9 cellular contexts compared by ENCODE assay signal in the genomic region with DNA sequence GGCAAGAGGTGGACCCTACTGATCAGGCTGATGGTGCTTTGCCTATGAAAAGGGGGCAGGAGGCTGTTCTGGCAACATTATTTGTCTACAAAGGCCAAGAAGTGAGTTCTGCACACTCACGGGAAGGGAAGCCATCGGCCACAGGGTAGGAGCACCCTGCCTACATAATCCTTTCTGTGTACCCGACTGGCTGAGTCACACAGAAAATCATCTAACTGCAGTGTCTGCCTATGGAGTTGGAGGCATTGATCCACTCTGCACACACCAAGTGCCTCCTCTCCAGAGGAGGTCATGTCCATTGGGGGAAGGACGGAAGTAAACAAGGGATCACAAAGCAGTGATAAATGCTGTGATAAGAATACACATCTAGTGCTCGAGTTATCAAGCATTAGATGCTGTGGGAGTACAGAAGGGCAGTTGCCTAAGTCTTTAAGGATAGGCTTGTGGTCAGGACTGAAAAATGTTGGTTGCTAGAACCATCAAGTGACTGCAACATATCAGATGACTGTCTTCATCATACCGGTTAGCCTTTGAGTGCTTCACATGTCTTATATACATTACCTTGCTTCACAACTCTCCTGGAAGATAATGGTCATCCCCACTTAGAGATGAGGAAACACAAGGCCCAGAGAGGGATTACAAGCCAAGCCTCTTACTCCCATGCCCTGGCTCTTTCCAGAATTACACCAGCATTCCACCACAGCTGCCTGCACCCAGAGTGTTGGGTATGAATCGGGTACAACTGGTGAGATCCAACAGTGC. TPM values are rescaled to one million over a fixed set of nuclear protein-coding genes. Genes with fewer than 3 reads are reported as not detected.
DNase-seq lines count a peak whose midpoint lies in the region; ATAC-seq and TF ChIP-seq lines count a peak whose summit lies in the region.
"Had no signal": no experiment of that assay in that cellular context is flagged by ENCODE, and none has a peak within 500 bp of the region (broad histone marks: within the 10 kb centered on the region; RNA-seq: fewer than 3 reads in every experiment).

No MANE protein-coding gene starts in this region.

- no peak overlapping the region for H3K27ac ChIP-seq in osteoblast (ENCODE audit: low read depth, low read length)

- peak overlapping the region; percentile 83 for H3K4me2 ChIP-seq in osteoblast (ENCODE audit: insufficient read depth, low read length)

- no peaks in the 10 kb centered on the region for H3K36me3 Mint-ChIP-seq in endothelial cell (ENCODE audit: low read depth, unreplicated experiment)

- no peak overlapping the region for H2AFZ ChIP-seq in osteoblast (ENCODE audit: low read length)

- H3K4me3 Mint-ChIP-seq in endothelial cell (ENCODE audit: unreplicated experiment): peak overlapping the region; percentile 89

- H3K4me3 ChIP-seq in GM12865 (ENCODE audit: low read depth, low read length): peak overlapping the region; percentile 69; the same call in 1 of the 2 replicates
- peak overlapping the region; percentile 41 for H3K4me3 ChIP-seq in NT2/D1 (ENCODE audit: insufficient read length, low read depth)
- no peak overlapping the region for H3K4me3 ChIP-seq in osteoblast (ENCODE audit: insufficient read depth, low read length)

- peaks cover 7% of the 10 kb centered on the region for H3K79me2 ChIP-seq in osteoblast (ENCODE audit: insufficient read depth, low read length)

- H3K4me1 ChIP-seq in NT2/D1 (ENCODE audit: insufficient read depth, insufficient read length): peaks cover 12% of the 10 kb centered on the region
- H3K4me1 ChIP-seq in osteoblast (ENCODE audit: insufficient read depth, low read length): peaks cover 7% of the 10 kb centered on the region

- DNase-seq in GM12865 (ENCODE audit: low read depth) (no peak), NT2/D1 (ENCODE audit: low read depth, low spot score) (no peak), endothelial cell (ENCODE audit: low spot score) (no peak), osteoblast (ENCODE audit: insufficient read length, low spot score, missing footprints) (peak; percentile 25), sciatic nerve (ENCODE audit: low spot score) (no peak), SW480 (ENCODE audit: low spot score) (no peak), ureter (ENCODE audit: low spot score) (no peak)
- DNase-seq: stimulated activated CD4-positive, alpha-beta T cell treated with anti-CD3 and anti-CD28 coated beads, Interleukin-4, amount 100 ng/mL, for 1 hour had no signal

- intact Hi-C loops in sciatic nerve (cut with DNase I): no loop called here

- ATAC-seq in sciatic nerve: no peak
- ATAC-seq in GM21528 (IDR thresholded peaks at IDR 0.05; ENCODE audit: low FRiP score, unreplicated experiment): no peak

- H4K20me1 ChIP-seq in osteoblast (ENCODE audit: insufficient read depth, low read length): peaks cover 8% of the 10 kb centered on the region

- peaks cover 6% of the 10 kb centered on the region for H3K27me3 Mint-ChIP-seq in endothelial cell (ENCODE audit: unreplicated experiment)

- H3K9me3 ChIP-seq in NT2/D1 (ENCODE audit: insufficient read depth, low read length) (no peaks in the 10 kb centered on the region), osteoblast (ENCODE audit: low read depth, low read length) (no peaks in the 10 kb centered on the region)

- no peak for TF ChIP-seq CTCF in GM12865 (IDR thresholded peaks at IDR 0.05; ENCODE audit: insufficient read depth, low read depth, low read length, missing control alignments)
- no peak for TF ChIP-seq CTCF in endothelial cell (IDR thresholded peaks at IDR 0.05; ENCODE audit: unreplicated experiment)
- no peak for TF ChIP-seq CTCF in osteoblast (IDR thresholded peaks at IDR 0.05; ENCODE audit: extremely low read depth, low read depth, low read length)

- H3K36me3 ChIP-seq in NT2/D1 (ENCODE audit: insufficient read depth, insufficient read length, low read length): peaks cover 24% of the 10 kb centered on the region
- no peaks in the 10 kb centered on the region for H3K36me3 ChIP-seq in osteoblast (ENCODE audit: insufficient read depth, low read length)

- peaks cover 3% of the 10 kb centered on the region for H3K4me1 Mint-ChIP-seq in endothelial cell (ENCODE audit: unreplicated experiment)

- no peaks in the 10 kb centered on the region for H3K9me3 Mint-ChIP-seq in endothelial cell (ENCODE audit: unreplicated experiment)

- no peak overlapping the region for H3K9ac ChIP-seq in NT2/D1 (ENCODE audit: insufficient read length, low read depth)

- H3K27me3 ChIP-seq in NT2/D1 (ENCODE audit: insufficient read depth, insufficient read length) (peaks cover 16% of the 10 kb centered on the region), osteoblast (ENCODE audit: insufficient read depth, low read length) (peaks cover 14% of the 10 kb centered on the region)

- H3K27ac Mint-ChIP-seq in endothelial cell (ENCODE audit: unreplicated experiment): peak overlapping the region; percentile 31

RNA-seq across cellular contexts. Expression of a gene that starts 1.3 kb away (rescaled TPM):
- total RNA-seq in endothelial cell (ENCODE audit: unreplicated experiment): 21.5 TPM
- total RNA-seq in osteoblast: 5.4 and 6.8 TPM in 2 replicates
- 22.5 TPM for total RNA-seq in sciatic nerve
- total RNA-seq in ureter: 38.4 TPM

RNA-seq across cellular contexts. Expression of a gene that starts 28.5 kb away (rescaled TPM):
- 12.6 TPM for total RNA-seq in endothelial cell (ENCODE audit: unreplicated experiment)
- 11.9 and 13.3 TPM in 2 replicates for total RNA-seq in osteoblast
- total RNA-seq in sciatic nerve: 12.8 TPM
- 13.2 TPM for total RNA-seq in ureter

RNA-seq across cellular contexts. Expression of a gene that starts 55.5 kb away (rescaled TPM):
- total RNA-seq in endothelial cell (ENCODE audit: unreplicated experiment): 1,208 TPM
- total RNA-seq in osteoblast: 1,103 and 1,259 TPM in 2 replicates
- 894 TPM for total RNA-seq in sciatic nerve
- total RNA-seq in ureter: 1,953 TPM

RNA-seq across cellular contexts. Expression of a gene that starts 55.6 kb away (rescaled TPM):
- total RNA-seq in endothelial cell (ENCODE audit: unreplicated experiment) (22.6 TPM), osteoblast (12.3 and 13.0 TPM in 2 replicates), sciatic nerve (27.0 TPM), ureter (30.4 TPM)
